ENCODE assay signal across 9 cellular contexts in genomic region chr3:152267831-152268500, GRCh38. TPM values are rescaled to one million over a fixed set of nuclear protein-coding genes. Genes with fewer than 3 reads are reported as not detected.
DNase-seq lines count a peak whose midpoint lies in the region; FAIRE-seq and TF ChIP-seq lines count a peak whose summit lies in the region.
"Had no signal": no experiment of that assay in that cellular context is flagged by ENCODE, and none has a peak within 500 bp of the region (broad histone marks: within the 10 kb centered on the region; RNA-seq: fewer than 3 reads in every experiment).

No MANE protein-coding gene starts in this region.

- DNase-seq in right atrium auricular region (ENCODE audit: low spot score): no peak
- DNase-seq in cardiac septum (ENCODE audit: low spot score): no peak
- no peak for DNase-seq in brain microvascular endothelial cell
- DNase-seq in mesothelial cell of epicardium (ENCODE audit: low spot score in 2 of 2, unreplicated experiment in 2 of 2): no peak
- no peak for DNase-seq in NCI-H2081 (lab: John Stamatoyannopoulos, UW)
- no peak for DNase-seq in NCI-H1930 (lab: John Stamatoyannopoulos, UW)
- DNase-seq in frontal cortex (ENCODE audit: low spot score in 2 of 2): no peak
- DNase-seq in NCI-H1436 (lab: John Stamatoyannopoulos, UW): no peak

- no peaks in the 10 kb centered on the region for H3K36me3 Mint-ChIP-seq in mesothelial cell of epicardium

- H3K9me3 Mint-ChIP-seq in mesothelial cell of epicardium: no peaks in the 10 kb centered on the region

- peak overlapping the region; percentile 90 for H3K4me3 Mint-ChIP-seq in mesothelial cell of epicardium

- H3K27ac Mint-ChIP-seq in mesothelial cell of epicardium: peak overlapping the region; percentile 98

- FAIRE-seq in frontal cortex (lab: Jason Lieb, UNC): no peak
- FAIRE-seq: endometrium had no signal

- H3K4me3 ChIP-seq in right atrium auricular region: peak overlapping the region; percentile 88 to 93
- peak overlapping the region; percentile 79 for H3K4me3 ChIP-seq in brain microvascular endothelial cell (ENCODE audit: low read depth, low read length)

- H3K27ac ChIP-seq in right atrium auricular region (peak overlapping the region; percentile 99 to 100), brain microvascular endothelial cell (peak overlapping the region; percentile 92)

- H3K27me3 ChIP-seq in right atrium auricular region (no peaks in the 10 kb centered on the region), brain microvascular endothelial cell (replicated peaks) (no peaks in the 10 kb centered on the region)

- TF ChIP-seq CTCF in right atrium auricular region (IDR thresholded peaks at IDR 0.05) (no peak), brain microvascular endothelial cell (IDR thresholded peaks at IDR 0.05; ENCODE audit: low read depth, low read length, missing control alignments) (no peak), mesothelial cell of epicardium (IDR thresholded peaks at IDR 0.05; ENCODE audit: unreplicated experiment) (no peak)

- in situ Hi-C loops in brain microvascular endothelial cell (cut with HindIII; ENCODE audit: low pct_ligation_motif_present, low sequenced_read_pairs): no loop called here

- peaks cover 47% of the 10 kb centered on the region for H3K4me1 Mint-ChIP-seq in mesothelial cell of epicardium

- intact Hi-C loops in cardiac septum (cut with DNase I): loop anchor here (1.0 to 10.0 kb wide), 6 partner anchors 49 to 174 kb away; no protein-coding TSS in a partner anchor

- no peaks in the 10 kb centered on the region for H3K36me3 ChIP-seq in right atrium auricular region
- H3K36me3 ChIP-seq in brain microvascular endothelial cell (replicated peaks): no peaks in the 10 kb centered on the region

- H3K4me1 ChIP-seq in right atrium auricular region: peaks cover 0 to 57% of the 10 kb centered on the region in 2 donors

- H3K9me3 ChIP-seq in right atrium auricular region: no peaks in the 10 kb centered on the region

- no peaks in the 10 kb centered on the region for H3K27me3 Mint-ChIP-seq in mesothelial cell of epicardium (ENCODE audit: low read depth)

RNA-seq across cellular contexts. Expression of gene MBNL1, which starts 0.8 kb away (rescaled TPM):
- total RNA-seq in right atrium auricular region (100 to 1,000 TPM; 199 to 327 TPM), cardiac septum (178 TPM), mesothelial cell of epicardium (67.8 to 74.8 TPM (median 72.9 TPM) in 3 replicates), frontal cortex (44.0 TPM)
